In genomic region chr6:131960371-131961133, GRCh38 we compare ENCODE assay signal across 1 cellular context.
TF ChIP-seq lines count a peak whose summit lies in the region.

No MANE protein-coding gene starts in this region.

TF ChIP-seq in HepG2, 621 proteins besides CTCF, POLR2A, EP300 and RAD21 (continued from another document and continues in another):
- TF ChIP-seq AKNA (CRISPR knock-in tag; IDR thresholded peaks at IDR 0.05; ENCODE audit: borderline replicate concordance): no peak
- TF ChIP-seq ZNF788 (CRISPR knock-in tag; IDR thresholded peaks at IDR 0.05; ENCODE audit: borderline replicate concordance): no peak
- TF ChIP-seq HNF1B (CRISPR knock-in tag; IDR thresholded peaks at IDR 0.05): no peak
- no peak for TF ChIP-seq THAP7 (CRISPR knock-in tag; IDR thresholded peaks at IDR 0.05)
- no peak for TF ChIP-seq NCOA1 (CRISPR knock-in tag; IDR thresholded peaks at IDR 0.05)
- TF ChIP-seq ZC3H13 (CRISPR knock-in tag; IDR thresholded peaks at IDR 0.05): no peak
- no peak for TF ChIP-seq HOXA9 (CRISPR knock-in tag; IDR thresholded peaks at IDR 0.05; ENCODE audit: borderline replicate concordance)
- TF ChIP-seq TBX3 (IDR thresholded peaks at IDR 0.05; ENCODE audit: borderline replicate concordance): no peak
- no peak for TF ChIP-seq ZNF318 (CRISPR knock-in tag; IDR thresholded peaks at IDR 0.05)
- 0 out of 2 replicates have a peak, but pooled peaks have one; percentile 8 for TF ChIP-seq ZNF652 (CRISPR knock-in tag; IDR thresholded peaks at IDR 0.05; ENCODE audit: borderline replicate concordance, low read depth)
- TF ChIP-seq MLXIP (CRISPR knock-in tag; IDR thresholded peaks at IDR 0.05; ENCODE audit: borderline replicate concordance): no peak
- TF ChIP-seq SRY (CRISPR knock-in tag; IDR thresholded peaks at IDR 0.05): no peak
- TF ChIP-seq ZNF10 (CRISPR knock-in tag; IDR thresholded peaks at IDR 0.05; ENCODE audit: borderline replicate concordance, low read depth): no peak
- TF ChIP-seq ZBTB44 (CRISPR knock-in tag; IDR thresholded peaks at IDR 0.05): no peak
- no peak for TF ChIP-seq TCF7 (IDR thresholded peaks at IDR 0.05; ENCODE audit: low read depth)
- no peak for TF ChIP-seq JUND (CRISPR knock-in tag; IDR thresholded peaks at IDR 0.05)
- TF ChIP-seq ZNF350 (CRISPR knock-in tag; IDR thresholded peaks at IDR 0.05; ENCODE audit: borderline replicate concordance, low read depth): no peak
- peak; percentile 42; the same call in 1 of the 2 replicates for TF ChIP-seq HOXA5 (CRISPR knock-in tag; IDR thresholded peaks at IDR 0.05)
- no peak for TF ChIP-seq GTF2F1 (IDR thresholded peaks at IDR 0.05; ENCODE audit: low read length)
- TF ChIP-seq ZSCAN5A (CRISPR knock-in tag; IDR thresholded peaks at IDR 0.05; ENCODE audit: borderline replicate concordance): 0 out of 2 replicates have a peak, but pooled peaks have one; percentile 26
- no peak for TF ChIP-seq HNRNPK (IDR thresholded peaks at IDR 0.05; ENCODE audit: low read depth, low read length, poor library complexity, severe bottlenecking)
- TF ChIP-seq IRF2 (CRISPR knock-in tag; IDR thresholded peaks at IDR 0.05): no peak
- no peak for TF ChIP-seq LCORL (IDR thresholded peaks at IDR 0.05)
- peak; percentile 19; the same call in 1 of the 2 replicates for TF ChIP-seq LCORL (CRISPR knock-in tag; IDR thresholded peaks at IDR 0.05)
- TF ChIP-seq E2F2 (CRISPR knock-in tag; IDR thresholded peaks at IDR 0.05; ENCODE audit: borderline replicate concordance): no peak
- no peak for TF ChIP-seq ZNF546 (CRISPR knock-in tag; conservative IDR thresholded peaks at IDR 0.05)
- no peak for TF ChIP-seq ZNF672 (CRISPR knock-in tag; IDR thresholded peaks at IDR 0.05)
- no peak for TF ChIP-seq BRF2 (CRISPR knock-in tag; IDR thresholded peaks at IDR 0.05)
- no peak for TF ChIP-seq MLLT10 (CRISPR knock-in tag; IDR thresholded peaks at IDR 0.05)
- 0 out of 2 replicates have a peak, but pooled peaks have one; percentile 34 for TF ChIP-seq TARDBP (CRISPR knock-in tag; IDR thresholded peaks at IDR 0.05)
- no peak for TF ChIP-seq MAFK (conservative IDR thresholded peaks at IDR 0.05 in 1 of 2, IDR thresholded peaks at IDR 0.05 in 1 of 2; ENCODE audit: low read length in 2 of 2)
- TF ChIP-seq ZNF205 (CRISPR knock-in tag; IDR thresholded peaks at IDR 0.05): no peak
